Comparison of ENCODE assay signal across 8 cellular contexts in the genomic region with DNA sequence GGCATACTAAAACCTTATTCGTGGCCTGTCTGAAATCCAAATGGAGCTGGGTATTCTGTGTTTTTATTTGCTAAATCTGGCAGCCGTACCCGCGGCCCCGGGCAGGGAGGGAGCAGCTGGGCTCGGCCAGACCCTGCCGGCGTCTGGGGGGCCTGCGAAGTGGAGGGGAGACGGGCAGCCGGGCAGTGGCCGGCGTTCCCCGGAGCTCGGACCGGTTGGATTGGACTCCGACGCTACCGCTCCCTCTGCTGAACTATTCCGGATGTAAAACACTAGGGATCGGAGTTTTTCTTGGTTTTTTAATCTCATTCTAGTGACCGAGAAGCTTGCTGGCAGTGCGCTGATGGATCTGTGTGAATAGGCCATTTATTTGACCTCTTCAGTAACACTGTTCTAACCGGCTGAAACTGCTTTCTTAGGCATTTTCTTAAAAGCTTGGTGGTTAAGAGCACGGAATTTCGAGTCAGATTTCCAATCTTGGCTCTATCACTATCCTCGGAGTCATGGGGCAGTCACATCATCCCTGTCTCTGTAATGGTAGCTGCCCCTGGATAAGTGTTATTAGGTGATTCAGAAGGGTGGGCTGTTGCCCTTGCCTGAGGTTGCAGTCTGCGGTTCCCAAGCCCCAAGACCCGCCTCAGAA. TPM values are rescaled to one million over a fixed set of nuclear protein-coding genes. Genes with fewer than 3 reads are reported as not detected.
DNase-seq lines count a peak whose midpoint lies in the region; ATAC-seq, FAIRE-seq and TF ChIP-seq lines count a peak whose summit lies in the region.

No MANE protein-coding gene starts in this region.

- H3K4me1 Mint-ChIP-seq in stimulated activated naive CD8-positive, alpha-beta T cell treated with anti-CD3 and anti-CD28 coated beads, Interleukin-15, Interleukin-2, amounts not matched to agents 100 ng/mL and 50 ng/mL, for 24 hours (ENCODE audit: low read depth) = peaks cover 70% of the 10 kb centered on the region

- TF ChIP-seq CTCF in breast epithelium (IDR thresholded peaks at IDR 0.05) (no peak), kidney (IDR thresholded peaks at IDR 0.05; ENCODE audit: borderline replicate concordance, extremely low read depth, insufficient read depth) (no peak)

- no peak for DNase-seq in stimulated activated naive CD8-positive, alpha-beta T cell treated with anti-CD3 and anti-CD28 coated beads, Interleukin-15, Interleukin-2, amounts not matched to agents 100 U/mL and 50 U/mL, for 24 hours
- DNase-seq in NAMALWA (ENCODE audit: low spot score) (peak; percentile 14), breast epithelium (ENCODE audit: low spot score in 2 of 2) (no peak), kidney (peak; percentile 69)

- H3K4me1 ChIP-seq in breast epithelium (peaks cover 0 to 26% of the 10 kb centered on the region in 2 donors), kidney (ENCODE audit: control insufficient read depth in 1 of 2, insufficient read depth in 1 of 2, low read depth in 1 of 2, low read length in 2 of 2) (peaks cover 28 to 32% of the 10 kb centered on the region in 2 donors), stomach smooth muscle (ENCODE audit: control insufficient read depth, insufficient read depth, low read length) (peaks cover 41% of the 10 kb centered on the region)

- no peaks in the 10 kb centered on the region for H3K27me3 Mint-ChIP-seq in stimulated activated naive CD8-positive, alpha-beta T cell treated with anti-CD3 and anti-CD28 coated beads, Interleukin-15, Interleukin-2, amounts not matched to agents 100 ng/mL and 50 ng/mL, for 24 hours

- H3K9me3 Mint-ChIP-seq in stimulated activated naive CD8-positive, alpha-beta T cell treated with anti-CD3 and anti-CD28 coated beads, Interleukin-15, Interleukin-2, amounts not matched to agents 100 ng/mL and 50 ng/mL, for 24 hours = no peaks in the 10 kb centered on the region

- H3K27me3 ChIP-seq in breast epithelium (no peaks in the 10 kb centered on the region), stomach smooth muscle (ENCODE audit: control insufficient read depth in 1 of 2, insufficient read depth in 2 of 2, low read length in 2 of 2) (no peaks in the 10 kb centered on the region)

- peaks cover 37% of the 10 kb centered on the region for H3K36me3 Mint-ChIP-seq in stimulated activated naive CD8-positive, alpha-beta T cell treated with anti-CD3 and anti-CD28 coated beads, Interleukin-15, Interleukin-2, amounts not matched to agents 100 ng/mL and 50 ng/mL, for 24 hours (ENCODE audit: low read depth)

- H3K27ac ChIP-seq in breast epithelium (peak overlapping the region; percentile 94 to 98), kidney (ENCODE audit: low read depth in 2 of 2, low read length in 2 of 2) (peak overlapping the region; percentile 96), stomach smooth muscle (ENCODE audit: low read length) (peak overlapping the region; percentile 97)

- H3K4me3 ChIP-seq in breast epithelium = peak overlapping the region; percentile 71 to 98 (median 88)
- peak overlapping the region; percentile 89 to 94 for H3K4me3 ChIP-seq in kidney (ENCODE audit: low read length in 2 of 2)
- peak overlapping the region; percentile 95 to 100 for H3K4me3 ChIP-seq in stomach smooth muscle (ENCODE audit: low read length in 2 of 2)

- TF ChIP-seq POLR2A in breast epithelium (IDR thresholded peaks at IDR 0.05) = no peak

- intact Hi-C loops in breast epithelium (cut with DNase I; ENCODE audit: low total_unique reads) = no loop called here
- intact Hi-C loops in kidney (cut with DNase I) = no loop called here

- peak overlapping the region; percentile 87 to 95 for H3K9ac ChIP-seq in kidney (ENCODE audit: low read length in 2 of 2)
- peak overlapping the region; percentile 98 to 99 for H3K9ac ChIP-seq in stomach smooth muscle (ENCODE audit: low read length in 2 of 2)

- FAIRE-seq in kidney (lab: Jason Lieb, UNC) = no peak

- no peak for ATAC-seq in stimulated activated naive CD8-positive, alpha-beta T cell treated with anti-CD3 and anti-CD28 coated beads, Interleukin-15, Interleukin-2, amounts not matched to agents 100 U/mL and 50 U/mL, for 24 hours
- no peak for ATAC-seq in GM21367 (IDR thresholded peaks at IDR 0.05; ENCODE audit: unreplicated experiment)
- ATAC-seq in HG03457 (IDR thresholded peaks at IDR 0.05; ENCODE audit: unreplicated experiment) = no peak

- no peaks in the 10 kb centered on the region for H3K36me3 ChIP-seq in breast epithelium
- peaks cover 19 to 21% of the 10 kb centered on the region in 2 donors for H3K36me3 ChIP-seq in kidney (ENCODE audit: control insufficient read depth in 1 of 2, insufficient read depth in 2 of 2, low read length in 2 of 2)
- H3K36me3 ChIP-seq in stomach smooth muscle (ENCODE audit: control insufficient read depth in 2 of 2, insufficient read depth in 2 of 2, low read length in 2 of 2) = peaks cover 17 to 26% of the 10 kb centered on the region in 2 donors

- peak overlapping the region; percentile 89 for H3K27ac Mint-ChIP-seq in stimulated activated naive CD8-positive, alpha-beta T cell treated with anti-CD3 and anti-CD28 coated beads, Interleukin-15, Interleukin-2, amounts not matched to agents 100 ng/mL and 50 ng/mL, for 24 hours

- no peaks in the 10 kb centered on the region for H3K9me3 ChIP-seq in breast epithelium
- no peaks in the 10 kb centered on the region for H3K9me3 ChIP-seq in kidney (ENCODE audit: control insufficient read depth in 1 of 2, low read length in 2 of 2)
- H3K9me3 ChIP-seq in stomach smooth muscle (ENCODE audit: control insufficient read depth in 2 of 2, low read length in 2 of 2) = no peaks in the 10 kb centered on the region

- H3K4me3 Mint-ChIP-seq in stimulated activated naive CD8-positive, alpha-beta T cell treated with anti-CD3 and anti-CD28 coated beads, Interleukin-15, Interleukin-2, amounts not matched to agents 100 ng/mL and 50 ng/mL, for 24 hours = peak overlapping the region; percentile 99

RNA-seq across cellular contexts. Expression of a gene that starts 0.7 kb away (rescaled TPM):
- total RNA-seq in breast epithelium (10 to 100 TPM; 51.8 to 75.2 (median 67.4) TPM), kidney (53.2 TPM)
- 58.0 TPM for polyA plus RNA-seq in kidney (ENCODE audit: insufficient read depth, low read depth, low replicate concordance)

RNA-seq across cellular contexts. Expression of a gene that starts 0.8 kb away (rescaled TPM):
- 10 to 100 TPM; 35.4 to 50.8 (median 45.6) TPM for total RNA-seq in breast epithelium
- total RNA-seq in kidney = 38.0 TPM
- polyA plus RNA-seq in kidney (ENCODE audit: insufficient read depth, low read depth, low replicate concordance) = 85.8 TPM

Comparison
In these comparisons a context has a peak if more than half of its experiments do, and no peak if none do; other contexts are left out.
1. DNase-seq: peak in NAMALWA (single experiment) and kidney (single experiment); none in stimulated activated naive CD8-positive, alpha-beta T cell treated with anti-CD3 and anti-CD28 coated beads, Interleukin-15, Interleukin-2, amounts not matched to agents 100 U/mL and 50 U/mL, for 24 hours (single experiment) and breast epithelium (0 of 2).
2. Peak in every context shown above with its lines, with median percentiles within 50 percentile points of each other: H3K27ac ChIP-seq and H3K4me3 ChIP-seq.